ENCODE assay signal across 8 cellular contexts in genomic region chr2:171922230-171923022, GRCh38. TPM values are rescaled to one million over a fixed set of nuclear protein-coding genes. Genes with fewer than 3 reads are reported as not detected.
A peak's percentile ranks its signal among the peaks of the same experiment; 100 is the strongest.
DNase-seq lines count a peak whose midpoint lies in the region; ATAC-seq and TF ChIP-seq lines count a peak whose summit lies in the region.

TSS of gene HAT1 (plus strand) at chr2:171922461. CDS start at chr2:171922501, 40 bp downstream.

- TF ChIP-seq POLR2A in NB4 (IDR thresholded peaks at IDR 0.05; ENCODE audit: extremely low read depth, insufficient read length) (peak; percentile 57), gastroesophageal sphincter (IDR thresholded peaks at IDR 0.05) (peak; percentile 45 to 51)

- H3K27me3 Mint-ChIP-seq in HFFc6 (ENCODE audit: insufficient read depth) = peaks cover 1% of the 10 kb centered on the region; the same call in 1 of the 2 replicates
- no peaks in the 10 kb centered on the region for H3K27me3 Mint-ChIP-seq in activated naive CD4-positive, alpha-beta T cell treated with anti-CD3 and anti-CD28 coated beads, Interleukin-2, amount 10 ng/mL, durations not matched to agents 7 days and 5 days

- H3K9ac ChIP-seq in SK-N-MC (ENCODE audit: insufficient read length) = peak within 1 kb of the TSS; percentile 84

- H3K36me3 ChIP-seq in SK-N-MC (ENCODE audit: insufficient read depth, low read length) (peaks cover 27% of the 10 kb centered on the region), gastroesophageal sphincter (peaks cover 0 to 16% of the 10 kb centered on the region in 2 donors), neutrophil (peaks cover 19% of the 10 kb centered on the region)

- TF ChIP-seq EP300 in gastroesophageal sphincter (IDR thresholded peaks at IDR 0.05) = no peak

- H3K27ac ChIP-seq in SK-N-MC (peak within 1 kb of the TSS; percentile 80), gastroesophageal sphincter (peak within 1 kb of the TSS; percentile 93 to 99 (median 96)), neutrophil (peak within 1 kb of the TSS; percentile 89), substantia nigra (ENCODE audit: low read depth, low read length, poor library complexity, severe bottlenecking) (peak within 1 kb of the TSS; percentile 85)

- H3K9me3 ChIP-seq in SK-N-MC (ENCODE audit: low read depth, low read length) = no peaks in the 10 kb centered on the region
- H3K9me3 ChIP-seq in gastroesophageal sphincter = no peaks in the 10 kb centered on the region
- no peaks in the 10 kb centered on the region for H3K9me3 ChIP-seq in neutrophil

- H3K4me1 Mint-ChIP-seq in HFFc6 (ENCODE audit: low read depth) = peaks cover 22% of the 10 kb centered on the region
- peaks cover 46% of the 10 kb centered on the region for H3K4me1 Mint-ChIP-seq in activated naive CD4-positive, alpha-beta T cell treated with anti-CD3 and anti-CD28 coated beads, Interleukin-2, amount 10 ng/mL, durations not matched to agents 7 days and 5 days

- H3K27ac Mint-ChIP-seq in HFFc6 = peak within 1 kb of the TSS; percentile 98
- H3K27ac Mint-ChIP-seq in activated naive CD4-positive, alpha-beta T cell treated with anti-CD3 and anti-CD28 coated beads, Interleukin-2, amount 10 ng/mL, durations not matched to agents 7 days and 5 days = peak within 1 kb of the TSS; percentile 96

- peak; percentile 99 for ATAC-seq in gastroesophageal sphincter

- H3K9me3 Mint-ChIP-seq in HFFc6 = no peaks in the 10 kb centered on the region
- no peaks in the 10 kb centered on the region for H3K9me3 Mint-ChIP-seq in activated naive CD4-positive, alpha-beta T cell treated with anti-CD3 and anti-CD28 coated beads, Interleukin-2, amount 10 ng/mL, durations not matched to agents 7 days and 5 days

- H3K4me3 ChIP-seq in NB4 (ENCODE audit: low read depth, low read length) (peak within 1 kb of the TSS; percentile 93), SK-N-MC (peak within 1 kb of the TSS; percentile 77), gastroesophageal sphincter (peak within 1 kb of the TSS; percentile 76 to 90), neutrophil (ENCODE audit: low read depth in 1 of 2, low read length in 1 of 2) (peak within 1 kb of the TSS; percentile 88)

- CTCF ChIA-PET in activated naive CD4-positive, alpha-beta T cell treated with anti-CD3 and anti-CD28 coated beads, Interleukin-2, amount 10 ng/mL, durations not matched to agents 7 days and 5 days (lab: Charles Lee) = interaction anchor here (1.5 kb wide), 1 partner anchor 182 kb away, joined by 4 read pairs; no protein-coding TSS in a partner anchor

- H3K36me3 Mint-ChIP-seq in HFFc6 (ENCODE audit: low read depth) = peaks cover 11% of the 10 kb centered on the region; the same call in 1 of the 2 replicates
- H3K36me3 Mint-ChIP-seq in activated naive CD4-positive, alpha-beta T cell treated with anti-CD3 and anti-CD28 coated beads, Interleukin-2, amount 10 ng/mL, durations not matched to agents 7 days and 5 days = peaks cover 24% of the 10 kb centered on the region

- H3K27me3 ChIP-seq in gastroesophageal sphincter (no peaks in the 10 kb centered on the region), neutrophil (no peaks in the 10 kb centered on the region)

- 0% methylated on average over 12 to 19 of the region's 61 CpGs for WGBS in gastroesophageal sphincter (ENCODE audit: low coverage in 1 of 2), 2 donors

- no peak for TF ChIP-seq CTCF in HFFc6 (IDR thresholded peaks at IDR 0.05)
- TF ChIP-seq CTCF in NB4 (IDR thresholded peaks at IDR 0.05; ENCODE audit: low read depth, low read length) = no peak
- TF ChIP-seq CTCF in gastroesophageal sphincter (IDR thresholded peaks at IDR 0.05) = no peak
- peak; percentile 30 for TF ChIP-seq CTCF in neutrophil (IDR thresholded peaks at IDR 0.05)

- peak within 1 kb of the TSS; percentile 99 for H3K4me3 Mint-ChIP-seq in HFFc6
- peak within 1 kb of the TSS; percentile 91 for H3K4me3 Mint-ChIP-seq in activated naive CD4-positive, alpha-beta T cell treated with anti-CD3 and anti-CD28 coated beads, Interleukin-2, amount 10 ng/mL, durations not matched to agents 7 days and 5 days

- peak; percentile 79 for DNase-seq in GM04503 (ENCODE audit: low read depth)
- DNase-seq in HFFc6 = peak; percentile 98
- DNase-seq in NB4 (ENCODE audit: low read depth) = peak; percentile 99
- DNase-seq in SK-N-MC (ENCODE audit: low read depth, low spot score) = peak; percentile 92
- DNase-seq in activated naive CD4-positive, alpha-beta T cell treated with anti-CD3 and anti-CD28 coated beads, Interleukin-2, amount 10 ng/mL, durations not matched to agents 7 days and 5 days = peak; percentile 98
- peak; percentile 77 to 99 (median 96) for DNase-seq in substantia nigra (lab: John Stamatoyannopoulos, UW)

- H3K4me1 ChIP-seq in gastroesophageal sphincter (peaks cover 5 to 41% (median 11%) of the 10 kb centered on the region in 3 donors), neutrophil (ENCODE audit: control insufficient read depth in 1 of 2, insufficient read depth in 1 of 2, low read depth in 1 of 2, low read length in 1 of 2) (peaks cover 23 to 25% of the 10 kb centered on the region in 2 experiments)

RNA-seq across cellular contexts. Expression of gene HAT1, which starts in this region (rescaled TPM):
- total RNA-seq in HFFc6 (2021; fragmentation: NEBNext Ultra II Directional; extraction: Animal tissue kit (Norgen Biotek cat#: 25700)) = 10 to 100 TPM; 40.3 to 65.1 (median 61.3) TPM
- total RNA-seq in gastroesophageal sphincter = 10 to 100 TPM; 25.2 to 34.2 (median 31.3) TPM

Comparison
In these comparisons a context has a peak if more than half of its experiments do, and no peak if none do; other contexts are left out.
1. Peak in every context shown above with its lines: DNase-seq, ATAC-seq, H3K4me3 ChIP-seq and H3K27ac ChIP-seq.